ENCODE assay signal across 8 cellular contexts in genomic region chr1:84574936-84575335, GRCh38. TPM values are rescaled to one million over a fixed set of nuclear protein-coding genes. Genes with fewer than 3 reads are reported as not detected.
DNase-seq lines count a peak whose midpoint lies in the region; ATAC-seq and TF ChIP-seq lines count a peak whose summit lies in the region.

No MANE protein-coding gene starts in this region.

- TF ChIP-seq CTCF in ascending aorta (IDR thresholded peaks at IDR 0.05), result no peak

- no peaks in the 10 kb centered on the region for H3K27me3 Mint-ChIP-seq in stimulated activated naive CD8-positive, alpha-beta T cell treated with anti-CD3 and anti-CD28 coated beads, Interleukin-15, Interleukin-2, amounts not matched to agents 100 ng/mL and 50 ng/mL, for 24 hours

- H3K4me1 Mint-ChIP-seq in stimulated activated naive CD8-positive, alpha-beta T cell treated with anti-CD3 and anti-CD28 coated beads, Interleukin-15, Interleukin-2, amounts not matched to agents 100 ng/mL and 50 ng/mL, for 24 hours (ENCODE audit: low read depth), result peaks cover 47% of the 10 kb centered on the region

- no peak for ATAC-seq in stimulated activated naive CD8-positive, alpha-beta T cell treated with anti-CD3 and anti-CD28 coated beads, Interleukin-15, Interleukin-2, amounts not matched to agents 100 U/mL and 50 U/mL, for 24 hours
- ATAC-seq in aorta (ENCODE audit: low FRiP score) (no peak), GM18519 (IDR thresholded peaks at IDR 0.05; ENCODE audit: low FRiP score, unreplicated experiment) (no peak), HG03457 (IDR thresholded peaks at IDR 0.05; ENCODE audit: unreplicated experiment) (no peak), HG02588 (IDR thresholded peaks at IDR 0.05; ENCODE audit: unreplicated experiment) (no peak)

- peak overlapping the region; percentile 99 to 100 for H3K27ac ChIP-seq in ascending aorta
- no peak overlapping the region for H3K27ac ChIP-seq in mesodermal cell (ENCODE audit: low read depth, low read length, severe bottlenecking)
- no peak overlapping the region for H3K27ac ChIP-seq in aorta (ENCODE audit: low read depth in 1 of 2, low read length in 2 of 2)

- H3K36me3 ChIP-seq in ascending aorta, result no peaks in the 10 kb centered on the region
- peaks cover 6% of the 10 kb centered on the region for H3K36me3 ChIP-seq in mesodermal cell (ENCODE audit: control insufficient read depth, insufficient read depth, low read length)
- H3K36me3 ChIP-seq in aorta (ENCODE audit: control insufficient read depth in 1 of 2, insufficient read depth in 2 of 2, low read length in 1 of 2), result no peaks in the 10 kb centered on the region

- H3K4me1 ChIP-seq in ascending aorta, result peaks cover 3 to 13% of the 10 kb centered on the region in 2 donors
- peaks cover 6% of the 10 kb centered on the region for H3K4me1 ChIP-seq in mesodermal cell (ENCODE audit: control insufficient read depth, insufficient read depth, low read length, poor library complexity, severe bottlenecking)
- H3K4me1 ChIP-seq in aorta (ENCODE audit: control insufficient read depth in 1 of 2, insufficient read depth in 2 of 2, low read length in 2 of 2), result peaks cover 0 to 2% of the 10 kb centered on the region in 2 donors

- H3K27ac Mint-ChIP-seq in stimulated activated naive CD8-positive, alpha-beta T cell treated with anti-CD3 and anti-CD28 coated beads, Interleukin-15, Interleukin-2, amounts not matched to agents 100 ng/mL and 50 ng/mL, for 24 hours, result peak overlapping the region; percentile 89

- DNase-seq in stimulated activated naive CD8-positive, alpha-beta T cell treated with anti-CD3 and anti-CD28 coated beads, Interleukin-15, Interleukin-2, amounts not matched to agents 100 U/mL and 50 U/mL, for 24 hours, result no peak
- DNase-seq in ascending aorta (ENCODE audit: low spot score in 2 of 2) (no peak), aorta (no peak)

- WGBS in mesodermal cell (ENCODE audit: insufficient coverage in 2 of 2), 2 experiments, result 90 to 92% methylated on average over 2 of the region's 7 CpGs
- WGBS in aorta, 2 donors, result 62 to 79% methylated on average over 7 of the region's 7 CpGs

- H3K4me3 Mint-ChIP-seq in stimulated activated naive CD8-positive, alpha-beta T cell treated with anti-CD3 and anti-CD28 coated beads, Interleukin-15, Interleukin-2, amounts not matched to agents 100 ng/mL and 50 ng/mL, for 24 hours, result peak overlapping the region; percentile 95

- H3K9me3 Mint-ChIP-seq in stimulated activated naive CD8-positive, alpha-beta T cell treated with anti-CD3 and anti-CD28 coated beads, Interleukin-15, Interleukin-2, amounts not matched to agents 100 ng/mL and 50 ng/mL, for 24 hours, result peaks cover 4% of the 10 kb centered on the region

- no peaks in the 10 kb centered on the region for H3K27me3 ChIP-seq in ascending aorta
- no peaks in the 10 kb centered on the region for H3K27me3 ChIP-seq in aorta (ENCODE audit: control insufficient read depth in 1 of 2, insufficient read depth in 2 of 2, low read length in 1 of 2)

- intact Hi-C loops in ascending aorta (cut with DNase I) (loop anchor here (1.0 to 5.0 kb wide), 5 partner anchors 24 to 578 kb away; partner anchors contain the start of genes GNG5, SPATA1, SSX2IP and TTLL7), aorta (cut with DNase I) (loop anchor here in 1 of 2 donors (2.0 to 5.0 kb wide), 2 partner anchors 22 to 68 kb away; partner anchors contain the start of genes GNG5 and SPATA1)

- no peaks in the 10 kb centered on the region for H3K9me3 ChIP-seq in ascending aorta
- H3K9me3 ChIP-seq in mesodermal cell (ENCODE audit: control insufficient read depth, low read length), result no peaks in the 10 kb centered on the region
- no peaks in the 10 kb centered on the region for H3K9me3 ChIP-seq in aorta (ENCODE audit: control insufficient read depth, low read length)

- peaks cover 30% of the 10 kb centered on the region for H3K36me3 Mint-ChIP-seq in stimulated activated naive CD8-positive, alpha-beta T cell treated with anti-CD3 and anti-CD28 coated beads, Interleukin-15, Interleukin-2, amounts not matched to agents 100 ng/mL and 50 ng/mL, for 24 hours (ENCODE audit: low read depth)

- H3K4me3 ChIP-seq in ascending aorta (peak overlapping the region; percentile 87 to 89), mesodermal cell (ENCODE audit: extremely low read depth, insufficient read depth, low read length, poor library complexity, severe bottlenecking) (peak overlapping the region; percentile 71), aorta (ENCODE audit: low read length in 2 of 2) (peak overlapping the region; percentile 36 to 75)

RNA-seq across cellular contexts. Expression of gene CTBS, which starts 0.7 kb away (rescaled TPM):
- total RNA-seq in ascending aorta (14.5 TPM), aorta (10 to 100 TPM; 24.2 to 27.9 TPM)
- polyA plus RNA-seq in mesodermal cell (2013, experiment 1 of 2), result 20.4 TPM
- polyA plus RNA-seq in mesodermal cell (2013, experiment 2 of 2), result 20.3 TPM
- polyA plus RNA-seq in aorta, result 10 to 100 TPM; 25.2 to 25.9 TPM

Comparison
In these comparisons a context has a peak if more than half of its experiments do, and no peak if none do; other contexts are left out.
1. H3K27ac ChIP-seq: peak in ascending aorta (2 of 2); none in mesodermal cell (single experiment) and aorta (0 of 2).
2. Peak in every context shown above with its lines, with median percentiles within 50 percentile points of each other: H3K4me3 ChIP-seq.